26 cellular contexts compared by ENCODE assay signal in the genomic region with DNA sequence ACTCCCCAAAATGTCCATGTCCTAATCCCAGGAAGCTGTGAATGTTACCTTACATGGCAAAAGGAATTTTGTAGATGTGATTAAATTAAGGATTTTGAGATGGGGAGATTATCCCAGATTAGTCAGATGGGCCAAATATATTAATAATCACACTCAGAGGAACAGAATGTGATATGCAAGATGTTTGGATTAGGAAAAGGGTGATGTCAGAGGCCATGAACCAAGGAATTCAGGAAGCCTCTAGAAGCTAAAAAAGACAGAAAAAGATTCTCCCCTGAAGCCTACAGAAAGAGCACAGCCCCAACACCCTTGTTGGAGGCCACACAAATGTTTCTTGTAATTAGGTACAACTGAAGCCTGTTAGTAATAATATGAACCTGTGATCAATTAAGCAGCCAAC. TPM values are rescaled to one million over a fixed set of nuclear protein-coding genes. Genes with fewer than 3 reads are reported as not detected.
DNase-seq lines count a peak whose midpoint lies in the region; ATAC-seq and TF ChIP-seq lines count a peak whose summit lies in the region.
"Had no signal": no experiment of that assay in that cellular context is flagged by ENCODE, and none has a peak within 500 bp of the region (broad histone marks: within the 10 kb centered on the region; RNA-seq: fewer than 3 reads in every experiment).

No MANE protein-coding gene starts in this region.

- H3K4me3 ChIP-seq in fibroblast of mammary gland (ENCODE audit: control insufficient read depth, low read depth, low read length) (no peak overlapping the region), psoas muscle (no peak overlapping the region), esophagus squamous epithelium (no peak overlapping the region), gastroesophageal sphincter (no peak overlapping the region)
- H3K4me3 ChIP-seq: A549, GM23338, HAP-1, PC-9, SJCRH30 had no signal

- no peaks in the 10 kb centered on the region for H3K27me3 Mint-ChIP-seq in nephron progenitor cell (ENCODE audit: low read depth, poor library complexity)
- H3K27me3 Mint-ChIP-seq: IgD-negative memory B cell had no signal

- TF ChIP-seq CTCF in fibroblast of mammary gland (conservative IDR thresholded peaks at IDR 0.05; ENCODE audit: control insufficient read depth, insufficient read depth, low read depth, low read length) (no peak), psoas muscle (IDR thresholded peaks at IDR 0.05) (no peak), nephron progenitor cell (IDR thresholded peaks at IDR 0.05) (no peak), esophagus squamous epithelium (IDR thresholded peaks at IDR 0.05) (no peak), gastroesophageal sphincter (IDR thresholded peaks at IDR 0.05) (no peak)

- H3K4me1 ChIP-seq in psoas muscle (peaks cover 46% of the 10 kb centered on the region), esophagus squamous epithelium (no peaks in the 10 kb centered on the region), gastroesophageal sphincter (peaks cover 0 to 28% (median 0%) of the 10 kb centered on the region in 3 donors)
- H3K4me1 ChIP-seq: A549, HAP-1, SJCRH30 had no signal

- no peak for TF ChIP-seq POLR2A in esophagus squamous epithelium (IDR thresholded peaks at IDR 0.05)
- TF ChIP-seq POLR2A in gastroesophageal sphincter (IDR thresholded peaks at IDR 0.05), result no peak

- TF ChIP-seq EP300 in gastroesophageal sphincter (IDR thresholded peaks at IDR 0.05), result no peak

- H3K9me3 ChIP-seq in psoas muscle (peaks cover 7% of the 10 kb centered on the region), esophagus squamous epithelium (peaks cover 0 to 11% (median 0%) of the 10 kb centered on the region in 3 donors), gastroesophageal sphincter (peaks cover 0 to 14% (median 0%) of the 10 kb centered on the region in 3 donors)
- H3K9me3 ChIP-seq: Caco-2 had no signal

- no peaks in the 10 kb centered on the region for H3K36me3 ChIP-seq in psoas muscle (ENCODE audit: insufficient read depth in 1 of 2, low read depth in 1 of 2)
- peaks cover 0 to 9% (median 0%) of the 10 kb centered on the region in 3 donors for H3K36me3 ChIP-seq in esophagus squamous epithelium
- no peaks in the 10 kb centered on the region for H3K36me3 ChIP-seq in gastroesophageal sphincter
- H3K36me3 ChIP-seq: HAP-1 had no signal

- peaks cover 85% of the 10 kb centered on the region for H3K36me3 Mint-ChIP-seq in nephron progenitor cell (ENCODE audit: low read depth)

- H3K4me1 Mint-ChIP-seq in nephron progenitor cell, result peaks cover 5% of the 10 kb centered on the region

- H3K27ac Mint-ChIP-seq in nephron progenitor cell, result no peak overlapping the region
- H3K27ac Mint-ChIP-seq: CD8-positive, alpha-beta T cell; GM23338; IgD-negative memory B cell had no signal

- ATAC-seq in psoas muscle (peak in 1 of 4 donors; percentile 39), gastroesophageal sphincter (no peak)
- ATAC-seq: A549; CD8-positive, alpha-beta T cell; SK-N-SH treated with all-trans-retinoic acid at 6 μM for 48 hours had no signal

- H3K27me3 ChIP-seq in psoas muscle (ENCODE audit: insufficient read depth in 3 of 3, low read length in 2 of 3), result no peaks in the 10 kb centered on the region
- H3K27me3 ChIP-seq in esophagus squamous epithelium, result no peaks in the 10 kb centered on the region
- H3K27me3 ChIP-seq in gastroesophageal sphincter, result no peaks in the 10 kb centered on the region
- H3K27me3 ChIP-seq: SJCRH30 had no signal

- H3K4me3 Mint-ChIP-seq in nephron progenitor cell, result no peak overlapping the region
- H3K4me3 Mint-ChIP-seq: CD8-positive, alpha-beta T cell; GM23338; IgD-negative memory B cell had no signal

- H3K27ac ChIP-seq in psoas muscle (peak overlapping the region; percentile 31), esophagus squamous epithelium (no peak overlapping the region), gastroesophageal sphincter (no peak overlapping the region)
- H3K27ac ChIP-seq: A549, C4-2B, HL-60, PC-9, SJCRH30 had no signal

- intact Hi-C loops in psoas muscle (cut with DNase I), result loop anchor here in 1 of 2 donors (5.0 kb wide), 1 partner anchor 45 kb away; no protein-coding TSS in a partner anchor
- intact Hi-C loops in esophagus squamous epithelium (cut with DNase I), result no loop called here

- H3K9me3 Mint-ChIP-seq in nephron progenitor cell, result peaks cover 70% of the 10 kb centered on the region

- DNase-seq in EH (ENCODE audit: low read depth), result peak; percentile 30
- DNase-seq in LHCN-M2 (ENCODE audit: low read depth), result peak; percentile 38
- peak; percentile 45 for DNase-seq in fibroblast of mammary gland (ENCODE audit: low read depth)
- no peak for DNase-seq in psoas muscle
- no peak for DNase-seq in nephron progenitor cell
- DNase-seq in esophagus squamous epithelium (lab: John Stamatoyannopoulos, UW), result no peak
- DNase-seq: Caco-2; CD8-positive, alpha-beta T cell; DMS79 treated with DMSO at 0.1 percent for 48 hours; NCI-H1092; NCI-H1417 treated with DMSO at 0.1 percent for 48 hours; NCI-H1694 treated with DMSO at 0.1 percent for 48 hours; NCI-H2081 treated with DMSO at 0.1 percent for 48 hours; NCI-H2171 treated with DMSO at 0.1 percent for 48 hours; NCI-H748 treated with DMSO at 0.1 percent for 48 hours; NK-92 treated with Interleukin-12 subunit alpha and Interleukin-12 subunit beta, amount 100 ng/mL, for 24 hours; PC-9; SJCRH30 had no signal

RNA-seq across cellular contexts. Expression of gene TMEM131, which starts 13.1 kb away (rescaled TPM):
- 32.6 and 45.9 TPM in 2 replicates for total RNA-seq in LHCN-M2 (2014; rRNA removed)
- polyA plus RNA-seq in LHCN-M2 (2012), result 14.5 TPM
- total RNA-seq in psoas muscle, result 10 to 100 TPM; 20.1 to 33.3 (median 27.0) TPM
- 10 to 100 TPM in 1 of 3 donors, 1 to 10 TPM in 2; 7.7 to 16.3 (median 7.8) TPM for polyA plus RNA-seq in psoas muscle
- 10 to 100 TPM; 24.2 to 36.4 (median 28.1) TPM for total RNA-seq in esophagus squamous epithelium
- 10 to 100 TPM; 32.0 to 46.4 (median 33.9) TPM for total RNA-seq in gastroesophageal sphincter

Comparison
In these comparisons a context has a peak if more than half of its experiments do, and no peak if none do; other contexts are left out.
1. DNase-seq: peak in EH (single experiment), LHCN-M2 (single experiment) and fibroblast of mammary gland (single experiment); none in psoas muscle (0 of 2), nephron progenitor cell (single experiment) and esophagus squamous epithelium (single experiment).